In genomic region chr14:58098507-58098906, GRCh38 we compare ENCODE assay signal across 18 cellular contexts. TPM values are rescaled to one million over a fixed set of nuclear protein-coding genes. Genes with fewer than 3 reads are reported as not detected.
DNase-seq lines count a peak whose midpoint lies in the region; ATAC-seq and TF ChIP-seq lines count a peak whose summit lies in the region.
"Had no signal": no experiment of that assay in that cellular context is flagged by ENCODE, and none has a peak within 500 bp of the region (broad histone marks: within the 10 kb centered on the region; RNA-seq: fewer than 3 reads in every experiment).

No MANE protein-coding gene starts in this region.

- TF ChIP-seq CTCF in endothelial cell (IDR thresholded peaks at IDR 0.05; ENCODE audit: unreplicated experiment) (no peak), mucosa of descending colon (IDR thresholded peaks at IDR 0.05) (no peak)

- peak; percentile 87 for ATAC-seq in mucosa of descending colon
- ATAC-seq in HG02798 (IDR thresholded peaks at IDR 0.05; ENCODE audit: poor library complexity, unreplicated experiment), result no peak
- no peak for ATAC-seq in GM21576 (IDR thresholded peaks at IDR 0.05; ENCODE audit: unreplicated experiment)
- ATAC-seq: stimulated activated naive B cell treated with anti-CD40 and anti-IgM and Interleukin-4, amounts not matched to agents 10 μg/mL and 1 μg/mL and 100 μg/mL, for 72 hours had no signal

- no peaks in the 10 kb centered on the region for H3K9me3 ChIP-seq in mucosa of descending colon

- DNase-seq in DMS153 treated with DMSO at 0.1 percent for 48 hours (lab: John Stamatoyannopoulos, UW; ENCODE audit: unreplicated experiment) (peak; percentile 27), NCI-H2081 (lab: John Stamatoyannopoulos, UW) (peak; percentile 42 to 68), endothelial cell (ENCODE audit: low spot score) (peak; percentile 18), mucosa of descending colon (peak in 1 of 3 donors; percentile 13), ACHN (no peak)
- no peak for DNase-seq in stimulated activated CD4-positive, alpha-beta T cell treated with anti-CD3 and anti-CD28 coated beads, Interleukin-4, amount 100 ng/mL, for 24 hours
- DNase-seq: activated B cell treated with CpG ODN at 0.5 μM for 24 hours; caudate nucleus; effector CD8-positive, alpha-beta T cell; EL; Karpas-422; NCI-H187; stimulated activated CD4-positive, alpha-beta T cell treated with anti-CD3 and anti-CD28 coated beads, Interleukin-12 subunit alpha, Interleukin-12 subunit beta, amount 100 ng/mL, for 4 hours; stimulated activated naive B cell treated with anti-CD40 and anti-IgM and Interleukin-4, amounts not matched to agents 10 μg/mL and 1 μg/mL and 100 μg/mL, for 72 hours had no signal

- no peaks in the 10 kb centered on the region for H3K4me1 ChIP-seq in mucosa of descending colon (ENCODE audit: low read depth)

- no peaks in the 10 kb centered on the region for H3K9me3 Mint-ChIP-seq in endothelial cell (ENCODE audit: unreplicated experiment)
- H3K9me3 Mint-ChIP-seq: activated B cell treated with CpG ODN at 0.5 μM for 24 hours; CD14-positive monocyte; stimulated activated naive B cell treated with anti-CD40 and anti-IgM and Interleukin-4, amounts not matched to agents 10 μg/mL and 1 μg/mL and 100 μg/mL, for 72 hours; type B pancreatic cell had no signal

- no peaks in the 10 kb centered on the region for H3K36me3 ChIP-seq in mucosa of descending colon (ENCODE audit: low read depth)

- in situ Hi-C loops in ACHN (cut with HindIII; ENCODE audit: low pct_ligation_motif_present, low pct_unique_long_range_greater_than_20kb, low sequenced_read_pairs), result no loop called here

- no peak overlapping the region for H3K4me3 Mint-ChIP-seq in endothelial cell (ENCODE audit: unreplicated experiment)
- H3K4me3 Mint-ChIP-seq: activated B cell treated with CpG ODN at 0.5 μM for 24 hours; CD14-positive monocyte; stimulated activated naive B cell treated with anti-CD40 and anti-IgM and Interleukin-4, amounts not matched to agents 10 μg/mL and 1 μg/mL and 100 μg/mL, for 72 hours; type B pancreatic cell had no signal

- H3K4me3 ChIP-seq in mucosa of descending colon, result no peak overlapping the region

- peaks cover 12% of the 10 kb centered on the region for H3K4me1 Mint-ChIP-seq in endothelial cell (ENCODE audit: unreplicated experiment)
- H3K4me1 Mint-ChIP-seq: activated B cell treated with CpG ODN at 0.5 μM for 24 hours; CD14-positive monocyte; stimulated activated naive B cell treated with anti-CD40 and anti-IgM and Interleukin-4, amounts not matched to agents 10 μg/mL and 1 μg/mL and 100 μg/mL, for 72 hours had no signal

- H3K27ac Mint-ChIP-seq in endothelial cell (ENCODE audit: unreplicated experiment), result no peak overlapping the region
- H3K27ac Mint-ChIP-seq: activated B cell treated with CpG ODN at 0.5 μM for 24 hours; stimulated activated naive B cell treated with anti-CD40 and anti-IgM and Interleukin-4, amounts not matched to agents 10 μg/mL and 1 μg/mL and 100 μg/mL, for 72 hours; type B pancreatic cell had no signal

- peaks cover 3% of the 10 kb centered on the region for H3K36me3 Mint-ChIP-seq in endothelial cell (ENCODE audit: low read depth, unreplicated experiment)
- H3K36me3 Mint-ChIP-seq: CD14-positive monocyte; stimulated activated naive B cell treated with anti-CD40 and anti-IgM and Interleukin-4, amounts not matched to agents 10 μg/mL and 1 μg/mL and 100 μg/mL, for 72 hours had no signal

- no peaks in the 10 kb centered on the region for H3K27me3 Mint-ChIP-seq in endothelial cell (ENCODE audit: unreplicated experiment)
- H3K27me3 Mint-ChIP-seq: type B pancreatic cell had no signal

- intact Hi-C loops in mucosa of descending colon (cut with DNase I, micrococcal nuclease), result no loop called here

RNA-seq across cellular contexts. Expression of gene ARMH4, which starts 53.5 kb away (rescaled TPM):
- total RNA-seq in endothelial cell (ENCODE audit: unreplicated experiment), result 10.5 TPM
- total RNA-seq in mucosa of descending colon, result 1 to 10 TPM; 1.3 to 6.9 (median 3.5) TPM
- total RNA-seq: activated B cell treated with CpG ODN at 0.5 μM for 24 hours had no signal

Comparison
In these comparisons a context has a peak if more than half of its experiments do, and no peak if none do; other contexts are left out.
1. DNase-seq: peak in DMS153 treated with DMSO at 0.1 percent for 48 hours (single experiment), NCI-H2081 (2 of 2) and endothelial cell (single experiment); none in stimulated activated CD4-positive, alpha-beta T cell treated with anti-CD3 and anti-CD28 coated beads, Interleukin-4, amount 100 ng/mL, for 24 hours (single experiment) and ACHN (single experiment).